Comparison of ENCODE assay signal across 1 cellular context in the genomic region with DNA sequence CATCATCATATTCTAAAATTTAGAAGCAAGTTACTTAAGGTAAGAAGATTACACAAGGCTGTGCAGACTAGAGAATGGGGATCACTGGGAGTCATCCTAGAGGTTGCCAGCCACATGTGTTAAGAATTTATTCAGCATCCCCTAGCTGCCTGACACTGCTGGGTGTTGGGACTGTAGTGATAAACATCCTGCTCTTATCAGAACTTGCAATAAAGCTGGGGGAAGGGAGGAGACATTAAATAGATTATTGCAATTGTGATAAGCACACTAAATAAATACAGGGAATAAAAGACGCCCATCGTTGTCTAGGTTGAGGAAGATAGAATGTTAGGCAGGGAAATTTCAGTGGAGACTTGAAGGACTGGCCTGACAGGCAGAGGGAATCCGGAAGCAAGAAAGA.
TF ChIP-seq lines count a peak whose summit lies in the region.

No MANE protein-coding gene starts in this region.

TF ChIP-seq in SK-N-SH treated with all-trans-retinoic acid at 6 μM for 48 hours, 23 proteins besides CTCF, POLR2A, EP300 and RAD21 (continued from another document):
- TF ChIP-seq, protein P1, sequence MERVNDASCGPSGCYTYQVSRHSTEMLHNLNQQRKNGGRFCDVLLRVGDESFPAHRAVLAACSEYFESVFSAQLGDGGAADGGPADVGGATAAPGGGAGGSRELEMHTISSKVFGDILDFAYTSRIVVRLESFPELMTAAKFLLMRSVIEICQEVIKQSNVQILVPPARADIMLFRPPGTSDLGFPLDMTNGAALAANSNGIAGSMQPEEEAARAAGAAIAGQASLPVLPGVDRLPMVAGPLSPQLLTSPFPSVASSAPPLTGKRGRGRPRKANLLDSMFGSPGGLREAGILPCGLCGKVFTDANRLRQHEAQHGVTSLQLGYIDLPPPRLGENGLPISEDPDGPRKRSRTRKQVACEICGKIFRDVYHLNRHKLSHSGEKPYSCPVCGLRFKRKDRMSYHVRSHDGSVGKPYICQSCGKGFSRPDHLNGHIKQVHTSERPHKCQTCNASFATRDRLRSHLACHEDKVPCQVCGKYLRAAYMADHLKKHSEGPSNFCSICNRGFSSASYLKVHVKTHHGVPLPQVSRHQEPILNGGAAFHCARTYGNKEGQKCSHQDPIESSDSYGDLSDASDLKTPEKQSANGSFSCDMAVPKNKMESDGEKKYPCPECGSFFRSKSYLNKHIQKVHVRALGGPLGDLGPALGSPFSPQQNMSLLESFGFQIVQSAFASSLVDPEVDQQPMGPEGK (CRISPR knock-in tag; IDR thresholded peaks at IDR 0.05; ENCODE audit: borderline replicate concordance): no peak
- TF ChIP-seq PPARA (CRISPR knock-in tag; IDR thresholded peaks at IDR 0.05; ENCODE audit: borderline replicate concordance): no peak
- TF ChIP-seq ZNF565 (CRISPR knock-in tag; conservative IDR thresholded peaks at IDR 0.05; ENCODE audit: low read depth): no peak
- no peak for TF ChIP-seq ZNF70 (CRISPR knock-in tag; IDR thresholded peaks at IDR 0.05)
- TF ChIP-seq ZFP30 (CRISPR knock-in tag; IDR thresholded peaks at IDR 0.05): no peak
- no peak for TF ChIP-seq OSR1 (CRISPR knock-in tag; IDR thresholded peaks at IDR 0.05)
